ENCODE assay signal across 16 cellular contexts in the genomic region with DNA sequence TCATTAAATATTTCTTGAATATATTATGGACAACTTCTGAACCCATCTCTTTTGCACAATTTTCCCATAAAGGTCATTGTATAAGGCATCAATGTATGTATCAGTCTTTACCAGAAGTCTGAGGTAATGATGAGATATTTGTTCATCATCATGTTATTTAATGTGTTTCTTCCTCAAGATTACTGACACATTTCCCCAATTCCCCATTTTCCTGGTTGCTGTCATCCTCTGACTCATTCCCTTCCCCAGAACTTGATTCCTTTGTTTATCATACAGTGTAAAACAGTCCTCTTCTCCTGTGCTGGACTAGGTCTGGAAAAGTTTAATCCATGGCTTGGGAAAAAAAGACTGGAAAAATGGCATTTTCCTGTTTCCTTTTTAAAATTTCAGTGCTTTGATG.
A peak's percentile ranks its signal among the peaks of the same experiment; 100 is the strongest.
DNase-seq lines count a peak whose midpoint lies in the region; ATAC-seq and TF ChIP-seq lines count a peak whose summit lies in the region.
"Had no signal": no experiment of that assay in that cellular context is flagged by ENCODE, and none has a peak within 500 bp of the region (broad histone marks: within the 10 kb centered on the region; RNA-seq: fewer than 3 reads in every experiment).

No MANE protein-coding gene starts in this region.

- no TSS peak for BruUV-seq in PC-3 (replicated peaks; lab: Mats Ljungman, UMichigan)

- H3K36me3 ChIP-seq in PC-3 (ENCODE audit: low read depth, low read length), result no peaks in the 10 kb centered on the region
- H3K36me3 ChIP-seq: gastrocnemius medialis had no signal

- CTCF ChIA-PET in PC-3 (lab: Charles Lee), result no interaction called here

- H3K27me3 ChIP-seq in PC-3 (ENCODE audit: low read length), result no peaks in the 10 kb centered on the region
- H3K27me3 ChIP-seq: dorsolateral prefrontal cortex, gastrocnemius medialis had no signal

- H3K27me3 Mint-ChIP-seq in CD14-positive monocyte (ENCODE audit: low read depth in 3 of 3), result peaks cover 0 to 2% (median 0%) of the 10 kb centered on the region in 3 donors
- H3K27me3 Mint-ChIP-seq: activated B cell treated with CpG ODN at 0.5 μM for 24 hours; CD4-positive, CD25-positive, alpha-beta regulatory T cell; T-cell had no signal

- no peaks in the 10 kb centered on the region for H3K9me3 ChIP-seq in PC-3 (ENCODE audit: low read length)
- H3K9me3 ChIP-seq: gastrocnemius medialis had no signal

- H2AFZ ChIP-seq in PC-3 (ENCODE audit: low read length), result no peak overlapping the region

- ATAC-seq in PC-3 (peak; percentile 76), HG03469 (IDR thresholded peaks at IDR 0.05; ENCODE audit: unreplicated experiment) (no peak)
- ATAC-seq: gastrocnemius medialis, T-cell had no signal

- H3K4me2 ChIP-seq in PC-3 (ENCODE audit: low read length), result peak overlapping the region; percentile 32

- H3K9ac ChIP-seq in PC-3 (ENCODE audit: low read length), result peak overlapping the region; percentile 32; the same call in 1 of the 2 replicates

- no peaks in the 10 kb centered on the region for H3K9me2 ChIP-seq in PC-3 (replicated peaks; ENCODE audit: low read length)

- H3F3A ChIP-seq in PC-3 (ENCODE audit: low read length, unreplicated experiment), result peaks cover 8% of the 10 kb centered on the region

- no peaks in the 10 kb centered on the region for H3K4me1 Mint-ChIP-seq in CD14-positive monocyte
- H3K4me1 Mint-ChIP-seq: activated B cell treated with CpG ODN at 0.5 μM for 24 hours; CD4-positive, CD25-positive, alpha-beta regulatory T cell; T-cell had no signal

- no peak overlapping the region for H3K27ac Mint-ChIP-seq in CD14-positive monocyte
- H3K27ac Mint-ChIP-seq: activated B cell treated with CpG ODN at 0.5 μM for 24 hours; CD4-positive, CD25-positive, alpha-beta regulatory T cell; T-cell had no signal

- intact Hi-C loops in PC-3 (cut with micrococcal nuclease), result no loop called here
- intact Hi-C loops in CD14-positive monocyte (cut with micrococcal nuclease), result no loop called here

- H3K4me3 ChIP-seq in PC-3 (ENCODE audit: low read length), result no peak overlapping the region
- H3K4me3 ChIP-seq: dorsolateral prefrontal cortex, gastrocnemius medialis had no signal

- H3K4me3 Mint-ChIP-seq in CD14-positive monocyte, result no peak overlapping the region
- H3K4me3 Mint-ChIP-seq: activated B cell treated with CpG ODN at 0.5 μM for 24 hours; CD4-positive, CD25-positive, alpha-beta regulatory T cell; T-cell had no signal

- DNase-seq in Daoy (ENCODE audit: low read depth) (peak; percentile 5), PC-3 (peak; percentile 87), fibroblast of gingiva (ENCODE audit: low read depth) (peak; percentile 36), pulmonary artery endothelial cell (ENCODE audit: low read depth, low spot score) (peak; percentile 8), CD14-positive monocyte (ENCODE audit: low spot score) (no peak), DMS114 treated with DMSO at 0.1 percent for 48 hours (lab: John Stamatoyannopoulos, UW; ENCODE audit: unreplicated experiment) (no peak)
- DNase-seq in NK-92 treated with Interleukin-12 subunit alpha and Interleukin-12 subunit beta, amount 100 ng/mL, for 24 hours (lab: John Stamatoyannopoulos, UW), result no peak
- DNase-seq: activated B cell treated with CpG ODN at 0.5 μM for 24 hours; CD4-positive, CD25-positive, alpha-beta regulatory T cell; dorsolateral prefrontal cortex; gastrocnemius medialis; midbrain; NCI-H1930; stimulated activated naive CD4-positive, alpha-beta T cell; T-cell had no signal

- H3K36me3 Mint-ChIP-seq in CD14-positive monocyte, result no peaks in the 10 kb centered on the region
- H3K36me3 Mint-ChIP-seq: CD4-positive, CD25-positive, alpha-beta regulatory T cell; T-cell had no signal

- H4K20me1 ChIP-seq in PC-3 (ENCODE audit: low read length), result no peaks in the 10 kb centered on the region

- POLR2A ChIA-PET in PC-3 (lab: Charles Lee; ENCODE audit: unreplicated experiment), result no interaction called here

- H3K9me3 Mint-ChIP-seq in CD14-positive monocyte, result peaks cover 5 to 20% (median 9%) of the 10 kb centered on the region in 7 donors
- H3K9me3 Mint-ChIP-seq: activated B cell treated with CpG ODN at 0.5 μM for 24 hours had no signal

- TF ChIP-seq CTCF in PC-3 (conservative IDR thresholded peaks at IDR 0.05; ENCODE audit: low read depth, low read length), result no peak
- TF ChIP-seq CTCF in CD14-positive monocyte (IDR thresholded peaks at IDR 0.05), result no peak

- H3K27ac ChIP-seq in PC-3 (ENCODE audit: low read length), result peak overlapping the region; percentile 78
- H3K27ac ChIP-seq: dorsolateral prefrontal cortex, gastrocnemius medialis had no signal

- H3K79me2 ChIP-seq in PC-3 (ENCODE audit: low read length), result no peaks in the 10 kb centered on the region

- H3K4me1 ChIP-seq in PC-3 (ENCODE audit: insufficient read depth, low read length), result peaks cover 53% of the 10 kb centered on the region
- H3K4me1 ChIP-seq: gastrocnemius medialis had no signal

Comparison
In these comparisons a context has a peak if more than half of its experiments do, and no peak if none do; other contexts are left out.
1. DNase-seq: peak in Daoy (single experiment), PC-3 (single experiment), fibroblast of gingiva (single experiment) and pulmonary artery endothelial cell (single experiment); none in CD14-positive monocyte (single experiment), NK-92 treated with Interleukin-12 subunit alpha and Interleukin-12 subunit beta, amount 100 ng/mL, for 24 hours (single experiment) and DMS114 treated with DMSO at 0.1 percent for 48 hours (single experiment).